ENCODE assay signal across 9 cellular contexts in genomic region chr15:70974004-70974832, GRCh38.
DNase-seq lines count a peak whose midpoint lies in the region; ATAC-seq and TF ChIP-seq lines count a peak whose summit lies in the region.
"Had no signal": no experiment of that assay in that cellular context is flagged by ENCODE, and none has a peak within 500 bp of the region (broad histone marks: within the 10 kb centered on the region; RNA-seq: fewer than 3 reads in every experiment).

No MANE protein-coding gene starts in this region.

- no peaks in the 10 kb centered on the region for H3K36me3 ChIP-seq in adipocyte (ENCODE audit: control insufficient read depth, insufficient read depth, low read length, severe bottlenecking)
- H3K36me3 ChIP-seq: SJCRH30 had no signal

- DNase-seq in AG09319 (ENCODE audit: extremely low read depth, low read depth) (peak; percentile 24), HS-27A (ENCODE audit: low read depth) (peak; percentile 51), adipocyte (ENCODE audit: low read depth) (peak; percentile 83), iPS-NIHi7 (ENCODE audit: extremely low spot score) (peak; percentile 20), inferior parietal cortex (ENCODE audit: extremely low spot score) (no peak)

- H3K4me1 ChIP-seq in adipocyte (ENCODE audit: control insufficient read depth, insufficient read depth, low read length) = peaks cover 6% of the 10 kb centered on the region
- H3K4me1 ChIP-seq: SJCRH30 had no signal

- no peaks in the 10 kb centered on the region for H3K27me3 ChIP-seq in adipocyte (replicated peaks; ENCODE audit: control insufficient read depth, insufficient read depth, low read length)
- H3K27me3 ChIP-seq: SJCRH30 had no signal

- ATAC-seq in HG03439 (IDR thresholded peaks at IDR 0.05; ENCODE audit: unreplicated experiment) (no peak), HG03565 (IDR thresholded peaks at IDR 0.05; ENCODE audit: unreplicated experiment) (no peak), GM18858 (IDR thresholded peaks at IDR 0.05; ENCODE audit: unreplicated experiment) (no peak)

- H3K9ac ChIP-seq in adipocyte (ENCODE audit: low read length) = no peak overlapping the region

- no peak overlapping the region for H3K4me3 ChIP-seq in adipocyte (ENCODE audit: low read length)
- H3K4me3 ChIP-seq: SJCRH30 had no signal

- peak; percentile 48 for TF ChIP-seq CTCF in AG09319 (IDR thresholded peaks at IDR 0.05; ENCODE audit: low read depth, low read length)

- no peaks in the 10 kb centered on the region for H3K9me3 ChIP-seq in adipocyte (ENCODE audit: control insufficient read depth, low read length)
